ENCODE assay signal across 11 cellular contexts in the genomic region with DNA sequence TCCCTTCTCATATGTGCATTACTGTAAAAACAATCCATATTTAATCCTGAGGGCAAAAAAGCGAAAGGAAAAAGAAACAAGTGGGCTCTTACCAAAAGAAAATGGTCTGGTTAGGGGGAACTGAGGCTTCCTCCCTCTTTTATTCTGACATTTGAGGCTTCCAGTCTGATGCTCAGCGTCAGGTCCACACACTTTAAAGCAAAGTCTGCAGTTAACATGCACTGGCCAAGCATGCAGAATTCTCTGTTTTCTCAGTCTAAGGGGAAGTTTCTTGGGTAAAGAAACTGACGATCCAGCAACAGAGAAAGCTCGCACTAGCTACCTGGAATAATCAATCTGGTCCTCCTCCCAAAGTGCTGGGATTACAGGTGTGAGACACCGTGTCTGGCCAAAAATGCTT. TPM values are rescaled to one million over a fixed set of nuclear protein-coding genes. Genes with fewer than 3 reads are reported as not detected.
DNase-seq lines count a peak whose midpoint lies in the region; ATAC-seq and TF ChIP-seq lines count a peak whose summit lies in the region.
"Had no signal": no experiment of that assay in that cellular context is flagged by ENCODE, and none has a peak within 500 bp of the region (broad histone marks: within the 10 kb centered on the region; RNA-seq: fewer than 3 reads in every experiment).

No MANE protein-coding gene starts in this region.

- peak; percentile 45 for ATAC-seq in HG03095 (IDR thresholded peaks at IDR 0.05; ENCODE audit: unreplicated experiment)
- ATAC-seq in GM21576 (IDR thresholded peaks at IDR 0.05; ENCODE audit: unreplicated experiment) = no peak

- DNase-seq in NCI-H1105 treated with DMSO at 0.1 percent for 48 hours (lab: John Stamatoyannopoulos, UW) (peak; percentile 52), NCI-H1105 (lab: John Stamatoyannopoulos, UW) (no peak), dorsolateral prefrontal cortex (no peak), retinal pigment epithelial cell (ENCODE audit: low read depth) (no peak), UCSD-AML1 (lab: John Stamatoyannopoulos, UW; ENCODE audit: unreplicated experiment) (no peak)
- DNase-seq in stimulated activated naive CD4-positive, alpha-beta T cell (lab: John Stamatoyannopoulos, UW) = no peak
- DNase-seq: aorta, GOT3 had no signal

- peak overlapping the region in 57 of 59 donors; percentile 14 to 68 (median 43) for H3K4me3 ChIP-seq in dorsolateral prefrontal cortex
- peak overlapping the region; percentile 26 for H3K4me3 ChIP-seq in retinal pigment epithelial cell (ENCODE audit: low read length)
- H3K4me3 ChIP-seq: lung had no signal

- no peaks in the 10 kb centered on the region for H3K27me3 ChIP-seq in dorsolateral prefrontal cortex

- intact Hi-C loops in dorsolateral prefrontal cortex (cut with DNase I) = loop anchor here (5.0 to 10.0 kb wide), 6 partner anchors 69 to 1221 kb away; partner anchors contain the start of genes IFT80 (in 1 of the 2) and SMC4 (in 1 of the 2)

- TF ChIP-seq CTCF in dorsolateral prefrontal cortex (IDR thresholded peaks at IDR 0.05 in 54 of 56, conservative IDR thresholded peaks at IDR 0.05 in 2 of 56; ENCODE audit: low read depth in 1 of 56, partially characterized antibody in 56 of 56) = no peak
- no peak for TF ChIP-seq CTCF in retinal pigment epithelial cell (conservative IDR thresholded peaks at IDR 0.05; ENCODE audit: low read depth, low read length)

- peak overlapping the region in 52 of 59 donors; percentile 1 to 86 (median 66) for H3K27ac ChIP-seq in dorsolateral prefrontal cortex

RNA-seq across cellular contexts. Expression of gene TRIM59, which starts 36.3 kb away (rescaled TPM):
- total RNA-seq in dorsolateral prefrontal cortex = 10 to 100 TPM in 102 of 120 experiments, 1 to 10 TPM in 18; 3.4 to 93.5 (median 23.5) TPM
